ENCODE assay signal across 13 cellular contexts in the genomic region with DNA sequence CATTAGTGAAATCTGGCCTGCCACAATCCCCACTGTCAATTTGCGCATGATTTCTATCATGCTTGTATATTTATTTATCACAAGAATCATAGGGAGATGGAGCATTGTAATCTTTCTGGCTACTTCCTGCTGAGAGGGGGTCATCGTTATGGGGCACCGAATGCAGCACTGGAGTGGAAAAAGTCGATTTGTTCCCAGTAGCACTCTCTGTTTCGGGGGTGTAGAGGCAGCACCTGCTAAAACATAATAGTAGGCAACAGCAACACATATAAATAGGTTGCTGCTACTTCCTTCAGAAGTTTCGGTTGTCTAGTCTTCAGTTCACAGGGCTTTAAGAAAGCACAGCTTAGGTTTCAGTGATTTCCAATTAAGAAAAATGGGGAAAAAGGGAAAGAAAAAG. TPM values are rescaled to one million over a fixed set of nuclear protein-coding genes. Genes with fewer than 3 reads are reported as not detected.
A peak's percentile ranks its signal among the peaks of the same experiment; 100 is the strongest.
DNase-seq lines count a peak whose midpoint lies in the region; ATAC-seq and TF ChIP-seq lines count a peak whose summit lies in the region.
"Had no signal": no experiment of that assay in that cellular context is flagged by ENCODE, and none has a peak within 500 bp of the region (broad histone marks: within the 10 kb centered on the region; RNA-seq: fewer than 3 reads in every experiment).

No MANE protein-coding gene starts in this region.

- DNase-seq in GM06990 (ENCODE audit: extremely low read depth, insufficient read length): peak; percentile 75
- no peak for DNase-seq in mucosa of descending colon
- no peak for DNase-seq in NCI-H2029 (lab: John Stamatoyannopoulos, UW)
- no peak for DNase-seq in neural progenitor cell (ENCODE audit: low spot score)
- DNase-seq: DMS79, IMR-90, NCI-H226 had no signal

- H3K9me2 ChIP-seq in SU-DHL-6 (replicated peaks; ENCODE audit: insufficient read depth, low read length): no peaks in the 10 kb centered on the region

- H3K4me1 ChIP-seq in mucosa of descending colon (ENCODE audit: low read depth) (no peaks in the 10 kb centered on the region), neural progenitor cell (peaks cover 17% of the 10 kb centered on the region)

- H3F3A ChIP-seq in SU-DHL-6 (ENCODE audit: insufficient read depth): peaks cover 34% of the 10 kb centered on the region
- peaks cover 15% of the 10 kb centered on the region for H3F3A ChIP-seq in neural progenitor cell (ENCODE audit: low read depth)

- H3K4me3 Mint-ChIP-seq in neural progenitor cell: no peak overlapping the region

- no peaks in the 10 kb centered on the region for H3K27me3 ChIP-seq in GM06990 (replicated peaks; ENCODE audit: control insufficient read depth, insufficient read depth, low read length)
- no peaks in the 10 kb centered on the region for H3K27me3 ChIP-seq in SU-DHL-6 (ENCODE audit: low read length)
- no peaks in the 10 kb centered on the region for H3K27me3 ChIP-seq in neural progenitor cell

- H3K27ac ChIP-seq in SU-DHL-6 (ENCODE audit: low read depth, low read length) (peak overlapping the region; percentile 97), neural progenitor cell (no peak overlapping the region)

- H4K20me1 ChIP-seq in SU-DHL-6 (ENCODE audit: low read depth, low read length): no peaks in the 10 kb centered on the region
- peaks cover 4% of the 10 kb centered on the region for H4K20me1 ChIP-seq in neural progenitor cell (ENCODE audit: low read depth)

- H3K79me2 ChIP-seq in SU-DHL-6 (ENCODE audit: insufficient read depth, low read length): peaks cover 26% of the 10 kb centered on the region; the same call in 1 of the 2 replicates
- no peaks in the 10 kb centered on the region for H3K79me2 ChIP-seq in neural progenitor cell (ENCODE audit: low read depth)

- H3K4me3 ChIP-seq in GM06990 (replicated peaks; ENCODE audit: low read depth, low read length) (peak overlapping the region; percentile 64), SU-DHL-6 (ENCODE audit: insufficient read depth, low read length, poor library complexity, severe bottlenecking) (peak overlapping the region; percentile 35), mucosa of descending colon (no peak overlapping the region), neural progenitor cell (no peak overlapping the region)

- intact Hi-C loops in mucosa of descending colon (cut with DNase I, micrococcal nuclease): no loop called here

- H3K36me3 ChIP-seq in GM06990 (ENCODE audit: control insufficient read depth, insufficient read depth, low read length) (0 out of 2 replicates have a peak, but pooled peaks cover 1% of the 10 kb centered on the region), SU-DHL-6 (ENCODE audit: low read length) (peaks cover 25% of the 10 kb centered on the region), mucosa of descending colon (ENCODE audit: low read depth) (no peaks in the 10 kb centered on the region), neural progenitor cell (no peaks in the 10 kb centered on the region)

- peaks cover 5% of the 10 kb centered on the region for H3K27me3 Mint-ChIP-seq in neural progenitor cell (ENCODE audit: insufficient read depth, low read depth)

- peaks cover 18% of the 10 kb centered on the region for H3K36me3 Mint-ChIP-seq in neural progenitor cell

- no peak overlapping the region for H2AFZ ChIP-seq in SU-DHL-6 (ENCODE audit: low read depth, low read length, severe bottlenecking)
- H2AFZ ChIP-seq in neural progenitor cell (replicated peaks): no peak overlapping the region

- ATAC-seq in GM21447 (IDR thresholded peaks at IDR 0.05; ENCODE audit: unreplicated experiment) (peak; percentile 57), mucosa of descending colon (peak; percentile 53), GM21367 (IDR thresholded peaks at IDR 0.05; ENCODE audit: unreplicated experiment) (no peak), HG03159 (IDR thresholded peaks at IDR 0.05; ENCODE audit: unreplicated experiment) (no peak)
- ATAC-seq: SK-N-SH treated with all-trans-retinoic acid at 6 μM for 48 hours had no signal

- H3K4me2 ChIP-seq in SU-DHL-6 (ENCODE audit: low read depth, low read length, poor library complexity, severe bottlenecking): peak overlapping the region; percentile 83
- H3K4me2 ChIP-seq in neural progenitor cell: no peak overlapping the region

- H3K9me3 Mint-ChIP-seq in neural progenitor cell: peaks cover 40% of the 10 kb centered on the region

- H3K4me1 Mint-ChIP-seq in neural progenitor cell: peaks cover 18% of the 10 kb centered on the region

- peaks cover 10% of the 10 kb centered on the region; the same call in 1 of the 2 replicates for H3K9me3 ChIP-seq in SU-DHL-6 (ENCODE audit: insufficient read depth, low read length)
- H3K9me3 ChIP-seq in mucosa of descending colon: peaks cover 5% of the 10 kb centered on the region
- peaks cover 16% of the 10 kb centered on the region for H3K9me3 ChIP-seq in neural progenitor cell (ENCODE audit: low read depth)

- TF ChIP-seq CTCF in GM06990 (IDR thresholded peaks at IDR 0.05; ENCODE audit: insufficient read depth, low read length, poor library complexity, severe bottlenecking) (no peak), SU-DHL-6 (IDR thresholded peaks at IDR 0.05; ENCODE audit: insufficient read depth, low read length, poor library complexity, severe bottlenecking) (no peak), mucosa of descending colon (IDR thresholded peaks at IDR 0.05) (no peak), neural progenitor cell (IDR thresholded peaks at IDR 0.05) (no peak)

- peak overlapping the region; percentile 65 for H3K9ac ChIP-seq in SU-DHL-6 (ENCODE audit: low read length)
- no peak overlapping the region for H3K9ac ChIP-seq in neural progenitor cell

- no peak overlapping the region for H3K27ac Mint-ChIP-seq in neural progenitor cell

RNA-seq across cellular contexts. Expression of a gene that starts 23.4 kb away (rescaled TPM):
- total RNA-seq in mucosa of descending colon (1 to 10 TPM; 1.4 to 2.1 (median 1.9) TPM), neural progenitor cell (ENCODE audit: low replicate concordance) (0.19 TPM in 1 of 2 replicates, not detected in the other)
- total RNA-seq: IMR-90, osteoblast had no signal

Comparison
In these comparisons a context has a peak if more than half of its experiments do, and no peak if none do; other contexts are left out.
1. H3K4me3 ChIP-seq: peak in GM06990 (single experiment) and SU-DHL-6 (single experiment); none in mucosa of descending colon (single experiment) and neural progenitor cell (single experiment).
2. ATAC-seq: peak in GM21447 (single experiment) and mucosa of descending colon (single experiment); none in GM21367 (single experiment) and HG03159 (single experiment).